1 cellular context compared by ENCODE assay signal in genomic region chr6:140897349-140897748, GRCh38.
TF ChIP-seq lines count a peak whose summit lies in the region.

No MANE protein-coding gene starts in this region.

TF ChIP-seq in HepG2, 621 proteins besides CTCF, POLR2A, EP300 and RAD21 (continued from another document and continues in another):
- TF ChIP-seq DDIT3 (CRISPR knock-in tag; IDR thresholded peaks at IDR 0.05) (no peak), MEIS2 (CRISPR knock-in tag; IDR thresholded peaks at IDR 0.05) (no peak), SKIL (CRISPR knock-in tag; IDR thresholded peaks at IDR 0.05; ENCODE audit: borderline replicate concordance) (no peak), PHF8 (CRISPR knock-in tag; IDR thresholded peaks at IDR 0.05) (no peak), ATF1 (CRISPR knock-in tag; IDR thresholded peaks at IDR 0.05) (no peak), PAXIP1 (CRISPR knock-in tag; conservative IDR thresholded peaks at IDR 0.05) (no peak), ZNF350 (CRISPR knock-in tag; IDR thresholded peaks at IDR 0.05; ENCODE audit: borderline replicate concordance, low read depth) (no peak), SOX13 (IDR thresholded peaks at IDR 0.05) (no peak), SOX13 (CRISPR knock-in tag; conservative IDR thresholded peaks at IDR 0.05 in 1 of 2, IDR thresholded peaks at IDR 0.05 in 1 of 2) (no peak), CBX1 (IDR thresholded peaks at IDR 0.05; ENCODE audit: low read depth) (no peak), TGIF2 (CRISPR knock-in tag; IDR thresholded peaks at IDR 0.05) (no peak), WIZ (CRISPR knock-in tag; IDR thresholded peaks at IDR 0.05) (peak; percentile 25; the same call in 1 of the 2 replicates), HDAC1 (CRISPR knock-in tag; IDR thresholded peaks at IDR 0.05) (peak; percentile 20; the same call in 1 of the 2 replicates), ZNF572 (CRISPR knock-in tag; IDR thresholded peaks at IDR 0.05) (no peak), SNAPC2 (CRISPR knock-in tag; IDR thresholded peaks at IDR 0.05) (no peak), ZNF614 (CRISPR knock-in tag; IDR thresholded peaks at IDR 0.05; ENCODE audit: borderline replicate concordance) (0 out of 2 replicates have a peak, but pooled peaks have one; percentile 31), ZFP82 (CRISPR knock-in tag; IDR thresholded peaks at IDR 0.05; ENCODE audit: borderline replicate concordance) (no peak), ZNF740 (CRISPR knock-in tag; IDR thresholded peaks at IDR 0.05) (no peak), ONECUT2 (CRISPR knock-in tag; IDR thresholded peaks at IDR 0.05) (no peak), HOXA3 (CRISPR knock-in tag; IDR thresholded peaks at IDR 0.05) (peak; percentile 25; the same call in 1 of the 2 replicates), ZNF33A (CRISPR knock-in tag; IDR thresholded peaks at IDR 0.05; ENCODE audit: borderline replicate concordance) (0 out of 2 replicates have a peak, but pooled peaks have one; percentile 46), SIN3A (IDR thresholded peaks at IDR 0.05; ENCODE audit: borderline replicate concordance, low read depth, low read length) (0 out of 2 replicates have a peak, but pooled peaks have one; percentile 16), TEAD3 (CRISPR knock-in tag; optimal IDR thresholded peaks at IDR 0.05; ENCODE audit: borderline replicate concordance) (no peak), HIC2 (CRISPR knock-in tag; IDR thresholded peaks at IDR 0.05; ENCODE audit: low read depth) (no peak), ZBTB14 (CRISPR knock-in tag; IDR thresholded peaks at IDR 0.05) (no peak), NFAT5 (CRISPR knock-in tag; IDR thresholded peaks at IDR 0.05) (no peak), SRY (CRISPR knock-in tag; IDR thresholded peaks at IDR 0.05) (no peak), IKZF1 (IDR thresholded peaks at IDR 0.05) (no peak), NFATC3 (CRISPR knock-in tag; IDR thresholded peaks at IDR 0.05) (no peak), REL (CRISPR knock-in tag; conservative IDR thresholded peaks at IDR 0.05) (0 out of 2 replicates have a peak, but pooled peaks have one; percentile 40), GFI1 (CRISPR knock-in tag; IDR thresholded peaks at IDR 0.05; ENCODE audit: borderline replicate concordance) (no peak), PHF5A (CRISPR knock-in tag; IDR thresholded peaks at IDR 0.05; ENCODE audit: low read depth, unreplicated experiment) (no peak), ZKSCAN8 (CRISPR knock-in tag; IDR thresholded peaks at IDR 0.05; ENCODE audit: borderline replicate concordance) (no peak), CERS6 (CRISPR knock-in tag; IDR thresholded peaks at IDR 0.05) (no peak), SMAD1 (CRISPR knock-in tag; IDR thresholded peaks at IDR 0.05; ENCODE audit: borderline replicate concordance, low read depth) (no peak), MIER3 (CRISPR knock-in tag; IDR thresholded peaks at IDR 0.05; ENCODE audit: borderline replicate concordance) (0 out of 2 replicates have a peak, but pooled peaks have one; percentile 11), FOXM1 (CRISPR knock-in tag; IDR thresholded peaks at IDR 0.05) (no peak), YY1 (IDR thresholded peaks at IDR 0.05; ENCODE audit: insufficient read depth, insufficient replicate concordance, low read depth, low read length) (peak; percentile 74), GRHL1 (CRISPR knock-in tag; conservative IDR thresholded peaks at IDR 0.05) (no peak), ZNF580 (CRISPR knock-in tag; IDR thresholded peaks at IDR 0.05; ENCODE audit: borderline replicate concordance, low read depth) (no peak), TEAD2 (CRISPR knock-in tag; IDR thresholded peaks at IDR 0.05) (no peak), ZBTB2 (CRISPR knock-in tag; IDR thresholded peaks at IDR 0.05; ENCODE audit: low read depth) (no peak), ZNF383 (CRISPR knock-in tag; IDR thresholded peaks at IDR 0.05; ENCODE audit: borderline replicate concordance) (no peak)
